ENCODE assay signal across 2 cellular contexts in the genomic region with DNA sequence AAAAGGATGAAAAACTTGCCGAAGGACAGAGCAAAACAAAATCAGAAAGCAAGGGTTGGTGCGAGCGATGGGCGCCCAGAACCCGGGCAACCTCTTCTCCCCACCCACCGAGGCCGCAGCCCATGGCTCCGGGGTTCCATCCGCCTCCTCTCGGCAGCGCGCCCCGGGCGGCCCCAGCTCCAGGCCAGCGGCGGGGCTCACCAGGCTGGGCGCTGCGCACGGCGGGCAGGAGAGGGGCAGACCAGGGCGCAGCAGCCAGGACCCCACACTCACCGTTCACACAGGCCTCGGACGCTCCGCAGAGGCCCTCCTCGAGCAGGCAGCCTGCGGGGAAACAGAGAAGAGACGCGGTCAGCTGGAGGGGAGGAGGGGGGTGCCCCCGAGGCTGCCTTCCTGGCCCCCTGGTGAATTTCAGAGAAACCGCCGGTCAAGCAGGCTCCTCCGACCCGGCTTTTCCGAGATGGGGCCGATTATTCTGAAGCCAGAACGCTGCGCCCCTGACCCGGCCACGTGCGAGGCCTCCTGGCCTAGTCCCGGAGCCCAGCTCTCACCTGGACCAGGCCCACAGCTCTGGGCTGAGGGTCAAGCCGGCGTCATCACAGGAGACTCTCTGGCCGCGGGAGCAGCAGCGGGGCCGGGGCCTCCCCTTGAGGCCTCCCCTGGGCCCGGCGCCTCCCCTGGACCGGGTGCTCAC.
TF ChIP-seq lines count a peak whose summit lies in the region.

No MANE protein-coding gene starts in this region.

TF ChIP-seq in GM23338, 12 proteins besides CTCF, POLR2A, EP300 and RAD21 (continues in another document):
- no peak for TF ChIP-seq NANOG (IDR thresholded peaks at IDR 0.05; ENCODE audit: borderline replicate concordance)
- no peak for TF ChIP-seq ZNF114 (CRISPR knock-in tag; IDR thresholded peaks at IDR 0.05)
- TF ChIP-seq EZH2 (IDR thresholded peaks at IDR 0.05; ENCODE audit: low read depth, unreplicated experiment) = no peak
- no peak for TF ChIP-seq EZH2phosphoT487 (IDR thresholded peaks at IDR 0.05; ENCODE audit: unreplicated experiment)
- TF ChIP-seq, protein P1, sequence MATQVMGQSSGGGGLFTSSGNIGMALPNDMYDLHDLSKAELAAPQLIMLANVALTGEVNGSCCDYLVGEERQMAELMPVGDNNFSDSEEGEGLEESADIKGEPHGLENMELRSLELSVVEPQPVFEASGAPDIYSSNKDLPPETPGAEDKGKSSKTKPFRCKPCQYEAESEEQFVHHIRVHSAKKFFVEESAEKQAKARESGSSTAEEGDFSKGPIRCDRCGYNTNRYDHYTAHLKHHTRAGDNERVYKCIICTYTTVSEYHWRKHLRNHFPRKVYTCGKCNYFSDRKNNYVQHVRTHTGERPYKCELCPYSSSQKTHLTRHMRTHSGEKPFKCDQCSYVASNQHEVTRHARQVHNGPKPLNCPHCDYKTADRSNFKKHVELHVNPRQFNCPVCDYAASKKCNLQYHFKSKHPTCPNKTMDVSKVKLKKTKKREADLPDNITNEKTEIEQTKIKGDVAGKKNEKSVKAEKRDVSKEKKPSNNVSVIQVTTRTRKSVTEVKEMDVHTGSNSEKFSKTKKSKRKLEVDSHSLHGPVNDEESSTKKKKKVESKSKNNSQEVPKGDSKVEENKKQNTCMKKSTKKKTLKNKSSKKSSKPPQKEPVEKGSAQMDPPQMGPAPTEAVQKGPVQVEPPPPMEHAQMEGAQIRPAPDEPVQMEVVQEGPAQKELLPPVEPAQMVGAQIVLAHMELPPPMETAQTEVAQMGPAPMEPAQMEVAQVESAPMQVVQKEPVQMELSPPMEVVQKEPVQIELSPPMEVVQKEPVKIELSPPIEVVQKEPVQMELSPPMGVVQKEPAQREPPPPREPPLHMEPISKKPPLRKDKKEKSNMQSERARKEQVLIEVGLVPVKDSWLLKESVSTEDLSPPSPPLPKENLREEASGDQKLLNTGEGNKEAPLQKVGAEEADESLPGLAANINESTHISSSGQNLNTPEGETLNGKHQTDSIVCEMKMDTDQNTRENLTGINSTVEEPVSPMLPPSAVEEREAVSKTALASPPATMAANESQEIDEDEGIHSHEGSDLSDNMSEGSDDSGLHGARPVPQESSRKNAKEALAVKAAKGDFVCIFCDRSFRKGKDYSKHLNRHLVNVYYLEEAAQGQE (IDR thresholded peaks at IDR 0.05; ENCODE audit: unreplicated experiment) = no peak
- TF ChIP-seq ZNF331 (CRISPR knock-in tag; IDR thresholded peaks at IDR 0.05; ENCODE audit: low read depth) = no peak
- no peak for TF ChIP-seq STAT1 (IDR thresholded peaks at IDR 0.05; ENCODE audit: unreplicated experiment)
- TF ChIP-seq ZNF462 (CRISPR knock-in tag; IDR thresholded peaks at IDR 0.05) = no peak
- no peak for TF ChIP-seq JUNB (IDR thresholded peaks at IDR 0.05; ENCODE audit: unreplicated experiment)

TF ChIP-seq in H1, 55 proteins besides CTCF, POLR2A, EP300 and RAD21:
- TF ChIP-seq ZNF274 (IDR thresholded peaks at IDR 0.05; ENCODE audit: borderline replicate concordance, extremely low read depth, low read length) (no peak), SIN3A (conservative IDR thresholded peaks at IDR 0.05 in 1 of 2, IDR thresholded peaks at IDR 0.05 in 1 of 2; ENCODE audit: low read depth in 1 of 2, low read length in 2 of 2) (no peak), RXRA (IDR thresholded peaks at IDR 0.05; ENCODE audit: insufficient read depth, low read depth, low read length) (no peak), MAX (IDR thresholded peaks at IDR 0.05) (no peak), CBX8 (IDR thresholded peaks at IDR 0.05; ENCODE audit: borderline replicate concordance, low read depth, low read length) (no peak), SP4 (IDR thresholded peaks at IDR 0.05; ENCODE audit: low read length) (no peak), ATF2 (IDR thresholded peaks at IDR 0.05; ENCODE audit: low read length) (no peak), EGR1 (IDR thresholded peaks at IDR 0.05; ENCODE audit: borderline replicate concordance, low read depth, low read length) (no peak), HDAC6 (IDR thresholded peaks at IDR 0.05; ENCODE audit: low read depth, low read length) (no peak), KDM4A (IDR thresholded peaks at IDR 0.05; ENCODE audit: low read depth, low read length, severe bottlenecking) (no peak), NRF1 (IDR thresholded peaks at IDR 0.05; ENCODE audit: low read depth, low read length) (no peak), FOSL1 (IDR thresholded peaks at IDR 0.05; ENCODE audit: insufficient read depth, low read depth, low read length) (no peak), BRCA1 (IDR thresholded peaks at IDR 0.05; ENCODE audit: low read depth, low read length) (no peak), ASH2L (IDR thresholded peaks at IDR 0.05; ENCODE audit: low read length) (no peak)
